Comparison of ENCODE assay signal across 31 cellular contexts in genomic region chr20:4190792-4191519, GRCh38. TPM values are rescaled to one million over a fixed set of nuclear protein-coding genes. Genes with fewer than 3 reads are reported as not detected.
DNase-seq lines count a peak whose midpoint lies in the region; ATAC-seq, FAIRE-seq and TF ChIP-seq lines count a peak whose summit lies in the region.
"Had no signal": no experiment of that assay in that cellular context is flagged by ENCODE, and none has a peak within 500 bp of the region (broad histone marks: within the 10 kb centered on the region; RNA-seq: fewer than 3 reads in every experiment).

No MANE protein-coding gene starts in this region.

- TF ChIP-seq RAD21 in A549 (conservative IDR thresholded peaks at IDR 0.05 in 1 of 2, IDR thresholded peaks at IDR 0.05 in 1 of 2), result no peak

- DNase-seq in A549 (ENCODE audit: low read depth in 1 of 2, low spot score in 1 of 2) (peak in 1 of 2 experiments; percentile 54), Caki2 (ENCODE audit: low read depth) (peak; percentile 22), amniotic epithelial cell (ENCODE audit: low read depth) (peak; percentile 16), omental fat pad (ENCODE audit: low spot score) (no peak), GDM1 (lab: John Stamatoyannopoulos, UW) (no peak), retina (no peak)
- DNase-seq: activated CD4-positive, alpha-beta T cell treated with anti-CD3 and anti-CD28 coated beads for 48 hours; activated effector memory CD4-positive, alpha-beta T cell treated with Interleukin-2 at 50 U/mL for 16 hours; activated naive CD8-positive, alpha-beta T cell treated with anti-CD3 and anti-CD28 coated beads, Interleukin-2, amount 10 ng/mL, durations not matched to agents 7 days and 5 days; caudate nucleus; cortex of kidney; DMS53; effector memory CD4-positive, alpha-beta T cell; glutamatergic neuron; left lung; mesendoderm; NCI-H1092; NCI-H1694 treated with DMSO at 0.1 percent for 48 hours; NCI-H446; NCI-H748 treated with DMSO at 0.1 percent for 48 hours; right cardiac atrium; SJCRH30; stimulated activated CD8-positive, alpha-beta memory T cell treated with anti-CD3 and anti-CD28 coated beads, Interleukin-4, amount 100 ng/mL, for 48 hours had no signal

- H3K4me1 ChIP-seq in A549, result peaks cover 76% of the 10 kb centered on the region
- H3K4me1 ChIP-seq: left lung, parathyroid adenoma, SJCRH30, tibial nerve had no signal

- TF ChIP-seq EP300 in A549 (IDR thresholded peaks at IDR 0.05), result peak; percentile 11 to 40; a peak in 2 of 5 replicates

- FAIRE-seq in A549 (lab: Jason Lieb, UNC), result no peak
- FAIRE-seq: astrocyte, GM12892, RCC 7860 had no signal

- H3K4me2 ChIP-seq in A549, result peak overlapping the region; percentile 51
- H3K4me2 ChIP-seq: BLaER1 treated with 17β-estradiol and CSF1 and Interleukin-3, amounts not matched to agents 10 nM and 100 nM had no signal

- TF ChIP-seq CTCF in A549 (IDR thresholded peaks at IDR 0.05) (no peak), omental fat pad (IDR thresholded peaks at IDR 0.05) (no peak)

- no peaks in the 10 kb centered on the region for H3K9me3 ChIP-seq in A549
- H3K9me3 ChIP-seq: BLaER1 treated with 17β-estradiol and CSF1 and Interleukin-3, amounts not matched to agents 10 nM and 100 nM; left lung; SJCRH30; tibial nerve had no signal

- ATAC-seq in A549, result no peak; a peak in 1 of 6 replicates
- ATAC-seq in omental fat pad (ENCODE audit: low FRiP score), result peak; percentile 6
- no peak for ATAC-seq in SK-N-SH treated with all-trans-retinoic acid at 6 μM for 48 hours
- ATAC-seq: left lung had no signal

- TF ChIP-seq POLR2A in A549 (IDR thresholded peaks at IDR 0.05; ENCODE audit: low read length), result no peak

- peak overlapping the region; percentile 61 to 88 for H3K27ac ChIP-seq in A549
- H3K27ac ChIP-seq: BLaER1 treated with 17β-estradiol and CSF1 and Interleukin-3, amounts not matched to agents 10 nM and 100 nM; left lung; parathyroid adenoma; SJCRH30; tibial nerve had no signal

- CTCF ChIA-PET in A549 (lab: Yijun Ruan, JAX), result interaction anchor here (0.7 to 6.3 kb wide), 5 partner anchors 9 to 84 kb away, joined by 3 to 54 read pairs (median 4); no protein-coding TSS in a partner anchor

- in situ Hi-C loops in Caki2 (cut with HindIII; ENCODE audit: low pct_unique_long_range_greater_than_20kb, low sequenced_read_pairs), result no loop called here

- WGBS in A549 (ENCODE audit: missing lambda C conversion rate), result 88% methylated on average over 6 of the region's 6 CpGs

- POLR2A ChIA-PET in A549 (lab: Yijun Ruan, JAX), result interaction anchor here (1.2 kb wide), 1 partner anchor 56 kb away, joined by 5 read pairs; no protein-coding TSS in a partner anchor

- no peak overlapping the region for H3K4me3 ChIP-seq in A549
- H3K4me3 ChIP-seq: BLaER1 treated with 17β-estradiol and CSF1 and Interleukin-3, amounts not matched to agents 10 nM and 100 nM; left lung; SJCRH30; tibial nerve had no signal

TF ChIP-seq in A549, 52 proteins besides CTCF, POLR2A, EP300 and RAD21 (continues in another document):
- no peak for TF ChIP-seq ESRRA (IDR thresholded peaks at IDR 0.05; ENCODE audit: borderline replicate concordance, low read length)
- TF ChIP-seq MYC (IDR thresholded peaks at IDR 0.05; ENCODE audit: borderline replicate concordance, low read length), result no peak
- 0 out of 2 replicates have a peak, but pooled peaks have one; percentile 4 for TF ChIP-seq MAX (IDR thresholded peaks at IDR 0.05)
- TF ChIP-seq HOXB13 (CRISPR knock-in tag; IDR thresholded peaks at IDR 0.05; ENCODE audit: low read depth), result peak; percentile 11; the same call in 1 of the 2 replicates
- peak; percentile 94; the same call in 1 of the 2 replicates for TF ChIP-seq POLR2AphosphoS2 (conservative IDR thresholded peaks at IDR 0.05; ENCODE audit: low read length)
- TF ChIP-seq CEBPB (IDR thresholded peaks at IDR 0.05), result no peak
- no peak for TF ChIP-seq SREBF2 (IDR thresholded peaks at IDR 0.05)
- TF ChIP-seq RFX5 (IDR thresholded peaks at IDR 0.05), result no peak
- no peak for TF ChIP-seq CBX2 (IDR thresholded peaks at IDR 0.05; ENCODE audit: borderline replicate concordance, low read depth)
- TF ChIP-seq MAZ (IDR thresholded peaks at IDR 0.05; ENCODE audit: borderline replicate concordance, low read depth, low read length), result no peak
- TF ChIP-seq HOXA7 (CRISPR knock-in tag; IDR thresholded peaks at IDR 0.05), result peak; percentile 95
- TF ChIP-seq TP53 (CRISPR knock-in tag; IDR thresholded peaks at IDR 0.05), result no peak
- no peak for TF ChIP-seq NPAS2 (CRISPR knock-in tag; IDR thresholded peaks at IDR 0.05; ENCODE audit: borderline replicate concordance)
- TF ChIP-seq EHMT2 (IDR thresholded peaks at IDR 0.05; ENCODE audit: low read depth), result no peak
- no peak for TF ChIP-seq FOSL2 (IDR thresholded peaks at IDR 0.05)
- TF ChIP-seq FOSL2 (CRISPR knock-in tag; IDR thresholded peaks at IDR 0.05), result peak; percentile 77
- TF ChIP-seq GATA3 (IDR thresholded peaks at IDR 0.05; ENCODE audit: borderline replicate concordance), result peak; percentile 13; the same call in 1 of the 2 replicates
- TF ChIP-seq E2F6 (IDR thresholded peaks at IDR 0.05; ENCODE audit: borderline replicate concordance, low read depth), result no peak

TF ChIP-seq in SK-N-SH treated with all-trans-retinoic acid at 6 μM for 48 hours, 23 proteins besides CTCF, POLR2A, EP300 and RAD21 (continues in another document):
- no peak for TF ChIP-seq OSR1 (CRISPR knock-in tag; IDR thresholded peaks at IDR 0.05)
- no peak for TF ChIP-seq ESRRG (CRISPR knock-in tag; IDR thresholded peaks at IDR 0.05)
- no peak for TF ChIP-seq ISL1 (CRISPR knock-in tag; IDR thresholded peaks at IDR 0.05)
- no peak for TF ChIP-seq CSRNP3 (CRISPR knock-in tag; IDR thresholded peaks at IDR 0.05)
- no peak for TF ChIP-seq POU6F1 (CRISPR knock-in tag; IDR thresholded peaks at IDR 0.05; ENCODE audit: borderline replicate concordance, low read depth)
- no peak for TF ChIP-seq RARB (CRISPR knock-in tag; IDR thresholded peaks at IDR 0.05)
- no peak for TF ChIP-seq SNAI2 (CRISPR knock-in tag; IDR thresholded peaks at IDR 0.05)
- TF ChIP-seq BACH2 (CRISPR knock-in tag; IDR thresholded peaks at IDR 0.05; ENCODE audit: borderline replicate concordance), result no peak
- TF ChIP-seq ZC3H10 (CRISPR knock-in tag; IDR thresholded peaks at IDR 0.05), result no peak
- no peak for TF ChIP-seq TCF4 (CRISPR knock-in tag; IDR thresholded peaks at IDR 0.05; ENCODE audit: borderline replicate concordance)
- TF ChIP-seq ZNF8 (CRISPR knock-in tag; IDR thresholded peaks at IDR 0.05), result no peak
- no peak for TF ChIP-seq ZFP3 (CRISPR knock-in tag; IDR thresholded peaks at IDR 0.05)

RNA-seq across cellular contexts. Expression of gene SMOX, which starts 42.3 kb away (rescaled TPM):
- polyA plus RNA-seq in A549 (2011; rRNA removed) (67.4 and 111 TPM in 2 replicates), A549 (2017; fragmentation: RNase III; extraction: RNeasy Plus Mini Kit Qiagen cat#74134 plus additional on column Dnase treatment) (118 to 139 TPM (median 131 TPM) in 3 replicates)
- polyA plus RNA-seq in A549 (2012; cell fraction: cytosol; rRNA removed), result 143 and 175 TPM in 2 replicates
- polyA plus RNA-seq in A549 (2012; cell fraction: nucleus; rRNA removed), result 251 and 331 TPM in 2 replicates
- polyA minus RNA-seq in A549 (2011; rRNA and poly(A)+ RNA removed), result 35.4 and 69.5 TPM in 2 replicates
- 39.6 and 48.7 TPM in 2 replicates for total RNA-seq in Caki2 (2014; rRNA removed; shearing (Covaris generic); ENCODE audit: low replicate concordance)
- total RNA-seq in omental fat pad, result 10 to 100 TPM in 2 of 4 donors, 1 to 10 TPM in 2; 5.0 to 81.2 (median 37.8) TPM

RNA-seq across cellular contexts. Expression of gene ADRA1D, which starts 58.1 kb away (rescaled TPM):
- 2.9 and 3.3 TPM in 2 replicates for polyA plus RNA-seq in A549 (2011; rRNA removed)
- polyA plus RNA-seq in A549 (2012; cell fraction: cytosol; rRNA removed), result 3.5 and 6.7 TPM in 2 replicates
- 7.9 and 11.3 TPM in 2 replicates for polyA plus RNA-seq in A549 (2012; cell fraction: nucleus; rRNA removed)
- polyA plus RNA-seq in A549 (2017; fragmentation: RNase III; extraction: RNeasy Plus Mini Kit Qiagen cat#74134 plus additional on column Dnase treatment), result 1.7 to 3.0 TPM (median 2.3 TPM) in 3 replicates
- polyA minus RNA-seq in A549 (2011; rRNA and poly(A)+ RNA removed), result 3.0 and 3.4 TPM in 2 replicates
- total RNA-seq in Caki2 (2014; rRNA removed; shearing (Covaris generic); ENCODE audit: low replicate concordance), result not detected in 2 replicates
- total RNA-seq in omental fat pad, result not detected
- total RNA-seq: activated naive CD8-positive, alpha-beta T cell treated with anti-CD3 and anti-CD28 coated beads, Interleukin-2, amount 10 ng/mL, durations not matched to agents 7 days and 5 days; astrocyte; SJCRH30 had no signal
- polyA plus RNA-seq: IgD-negative memory B cell had no signal

Comparison
In these comparisons a context has a peak if more than half of its experiments do, and no peak if none do; other contexts are left out.
1. DNase-seq: peak in Caki2 (single experiment) and amniotic epithelial cell (single experiment); none in omental fat pad (single experiment), GDM1 (single experiment) and retina (single experiment).